In genomic region chr5:74636552-74636951, GRCh38 we compare ENCODE assay signal across 25 cellular contexts. TPM values are rescaled to one million over a fixed set of nuclear protein-coding genes. Genes with fewer than 3 reads are reported as not detected.
DNase-seq lines count a peak whose midpoint lies in the region; ATAC-seq and TF ChIP-seq lines count a peak whose summit lies in the region.
"Had no signal": no experiment of that assay in that cellular context is flagged by ENCODE, and none has a peak within 500 bp of the region (broad histone marks: within the 10 kb centered on the region; RNA-seq: fewer than 3 reads in every experiment).

No MANE protein-coding gene starts in this region.

- no peaks in the 10 kb centered on the region for H3K27me3 ChIP-seq in hepatocyte
- H3K27me3 ChIP-seq in parathyroid adenoma (ENCODE audit: control insufficient read depth, insufficient read depth, low read length) = no peaks in the 10 kb centered on the region
- peaks cover 4% of the 10 kb centered on the region for H3K27me3 ChIP-seq in left ventricle myocardium inferior (ENCODE audit: low read depth)
- H3K27me3 ChIP-seq: esophagus squamous epithelium had no signal

- DNase-seq in HT-29 (ENCODE audit: low spot score) (peak; percentile 85), astrocyte of the hippocampus (ENCODE audit: low read depth, low spot score) (peak; percentile 35), hepatocyte (ENCODE audit: low spot score) (no peak), erythroblast (lab: John Stamatoyannopoulos, UW) (no peak), left ventricle myocardium inferior (no peak), DMS153 (lab: John Stamatoyannopoulos, UW) (no peak)
- DNase-seq: activated CD4-positive, alpha-beta T cell treated with anti-CD3 and anti-CD28 coated beads for 36 hours; activated CD8-positive, alpha-beta memory T cell treated with anti-CD3 and anti-CD28 coated beads for 24 hours; activated naive CD4-positive, alpha-beta T cell treated with anti-CD3 and anti-CD28 coated beads for 36 hours; activated T-cell treated with anti-CD3 and anti-CD28 coated beads, Interleukin-2, amount 50 U/mL, for 4 hours; amniotic stem cell; esophagus squamous epithelium; GDM1; kidney glomerular epithelial cell; naive thymus-derived CD4-positive, alpha-beta T cell; NCI-H1092 treated with DMSO at 0.1 percent for 48 hours; NCI-H2081; NCI-H446; psoas muscle; stimulated activated CD4-positive, alpha-beta T cell treated with anti-CD3 and anti-CD28 coated beads, Interleukin-2, amount 100 ng/mL, for 24 hours; T-helper 1 cell had no signal

- no peaks in the 10 kb centered on the region for H3K9me2 ChIP-seq in hepatocyte (replicated peaks; ENCODE audit: insufficient read depth)

- no peak overlapping the region for H3K4me3 ChIP-seq in hepatocyte
- peak overlapping the region; percentile 97 for H3K4me3 ChIP-seq in parathyroid adenoma (ENCODE audit: low read depth, low read length)
- H3K4me3 ChIP-seq in left ventricle myocardium inferior = no peak overlapping the region
- H3K4me3 ChIP-seq: esophagus squamous epithelium, psoas muscle had no signal

- no peak for TF ChIP-seq CTCF in hepatocyte (IDR thresholded peaks at IDR 0.05; ENCODE audit: poor library complexity)
- TF ChIP-seq CTCF in parathyroid adenoma (IDR thresholded peaks at IDR 0.05) = no peak
- TF ChIP-seq CTCF in left ventricle myocardium inferior (IDR thresholded peaks at IDR 0.05; ENCODE audit: borderline replicate concordance) = no peak

- H3K9ac ChIP-seq in parathyroid adenoma = no peak overlapping the region

- H4K20me1 ChIP-seq in hepatocyte (ENCODE audit: insufficient read depth, poor library complexity, severe bottlenecking) = peaks cover 63% of the 10 kb centered on the region

- ATAC-seq in HG03354 (IDR thresholded peaks at IDR 0.05; ENCODE audit: poor library complexity, severe bottlenecking, unreplicated experiment) = no peak
- ATAC-seq: activated CD4-positive, alpha-beta T cell treated with anti-CD3 and anti-CD28 coated beads for 36 hours; activated T-cell treated with anti-CD3 and anti-CD28 coated beads, Interleukin-2, amount 50 U/mL, for 4 hours; naive thymus-derived CD4-positive, alpha-beta T cell; Panc1; psoas muscle; stimulated activated effector memory CD8-positive, alpha-beta T cell treated with anti-CD3 and anti-CD28 coated beads, Interleukin-12 subunit alpha, Interleukin-12 subunit beta, amount 100 ng/mL, for 72 hours had no signal

- H3K4me2 ChIP-seq in hepatocyte = peak overlapping the region; percentile 97
- peak overlapping the region; percentile 94 for H3K4me2 ChIP-seq in parathyroid adenoma (ENCODE audit: low read length)

- peaks cover 79% of the 10 kb centered on the region for H3K79me2 ChIP-seq in hepatocyte
- peaks cover 47% of the 10 kb centered on the region for H3K79me2 ChIP-seq in parathyroid adenoma

- H3K36me3 ChIP-seq in hepatocyte (replicated peaks; ENCODE audit: insufficient read depth, low read depth) (no peaks in the 10 kb centered on the region), parathyroid adenoma (ENCODE audit: control insufficient read depth, insufficient read depth, low read length) (peaks cover 10% of the 10 kb centered on the region), left ventricle myocardium inferior (peaks cover 21% of the 10 kb centered on the region)

- intact Hi-C loops in left ventricle myocardium inferior (cut with micrococcal nuclease) = no loop called here

- peak overlapping the region; percentile 97 for H3K27ac ChIP-seq in hepatocyte
- H3K27ac ChIP-seq in parathyroid adenoma = peak overlapping the region; percentile 94
- no peak overlapping the region for H3K27ac ChIP-seq in left ventricle myocardium inferior (replicated peaks)
- H3K27ac ChIP-seq: psoas muscle had no signal

- H3K4me1 ChIP-seq in hepatocyte (ENCODE audit: insufficient read depth) (peaks cover 32% of the 10 kb centered on the region), parathyroid adenoma (peaks cover 14% of the 10 kb centered on the region), left ventricle myocardium inferior (peaks cover 89% of the 10 kb centered on the region)

- H3K9me3 ChIP-seq in hepatocyte (ENCODE audit: low read depth) = no peaks in the 10 kb centered on the region
- no peaks in the 10 kb centered on the region for H3K9me3 ChIP-seq in parathyroid adenoma (ENCODE audit: control insufficient read depth, low read length)
- no peaks in the 10 kb centered on the region for H3K9me3 ChIP-seq in left ventricle myocardium inferior (replicated peaks)
- H3K9me3 ChIP-seq: esophagus squamous epithelium, psoas muscle had no signal

- WGBS in hepatocyte (ENCODE audit: low lambda C conversion rate, missing lambda C conversion rate) = 59% methylated on average over 4 of the region's 4 CpGs

- no peak for TF ChIP-seq POLR2A in erythroblast (IDR thresholded peaks at IDR 0.05; ENCODE audit: low read length)

- H2AFZ ChIP-seq in hepatocyte (no peak overlapping the region), parathyroid adenoma (no peak overlapping the region)

RNA-seq across cellular contexts. Expression of gene ENC1, which starts 4.0 kb away (rescaled TPM):
- total RNA-seq in HT-29 (2014; rRNA removed; shearing (Covaris generic)) = 397 and 427 TPM in 2 replicates
- total RNA-seq in hepatocyte (150 and 151 TPM in 2 replicates), left ventricle myocardium inferior (3.8 TPM)
- polyA plus RNA-seq in hepatocyte = 35.9 and 58.8 TPM in 2 replicates

RNA-seq across cellular contexts. Expression of gene HEXB, which starts 48.5 kb away (rescaled TPM):
- total RNA-seq in HT-29 (2014; rRNA removed; shearing (Covaris generic)) = 224 and 238 TPM in 2 replicates
- 216 and 224 TPM in 2 replicates for total RNA-seq in hepatocyte
- 191 and 226 TPM in 2 replicates for polyA plus RNA-seq in hepatocyte
- 138 TPM for total RNA-seq in left ventricle myocardium inferior

Comparison
In these comparisons a context has a peak if more than half of its experiments do, and no peak if none do; other contexts are left out.
1. DNase-seq: peak in HT-29 (single experiment) and astrocyte of the hippocampus (single experiment); none in hepatocyte (single experiment), erythroblast (0 of 2), left ventricle myocardium inferior (single experiment) and DMS153 (single experiment).
2. RNA of gene ENC1, which starts 4.0 kb away (total RNA-seq): 397 to 427 TPM in HT-29 and 150 to 151 TPM in hepatocyte; 3.8 TPM in left ventricle myocardium inferior (single experiment); every median in the first group is over 10 times any median in the second.